ENCODE assay signal across 17 cellular contexts in the genomic region with DNA sequence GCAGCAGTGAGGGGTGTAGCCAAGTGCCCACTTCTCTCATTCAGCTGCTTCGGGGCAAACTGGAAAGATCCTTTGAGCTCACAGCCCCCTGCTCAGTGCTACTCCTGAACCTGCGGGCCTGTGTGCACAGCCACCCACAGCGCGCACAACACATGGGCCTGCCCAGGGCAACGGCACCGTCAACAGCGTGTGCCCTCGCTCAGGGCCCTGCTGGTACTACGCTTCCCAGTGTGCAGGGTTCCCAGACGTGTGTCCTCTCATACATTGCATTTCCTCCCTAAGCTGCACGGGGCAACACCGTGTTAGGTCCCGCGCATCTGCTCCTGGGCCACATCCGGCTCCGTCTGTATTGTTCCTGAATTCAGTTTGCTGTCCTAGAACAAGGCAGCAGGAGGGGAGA.
"Had no signal": no experiment of that assay in that cellular context is flagged by ENCODE, and none has a peak within 500 bp of the region (broad histone marks: within the 10 kb centered on the region; RNA-seq: fewer than 3 reads in every experiment).

No MANE protein-coding gene starts in this region.

- H3K9me3 ChIP-seq: breast epithelium, esophagus muscularis mucosa, tibial nerve had no signal

- H3K9me3 Mint-ChIP-seq: activated naive CD4-positive, alpha-beta T cell treated with anti-CD3 and anti-CD28 coated beads for 36 hours; activated naive CD8-positive, alpha-beta T cell treated with anti-CD3 and anti-CD28 coated beads, Interleukin-2, amount 50 U/mL, for 24 hours; activated T-helper 2 cell treated with anti-CD3 and anti-CD28 coated beads, Interferon-gamma antibody, Interleukin-2, Interleukin-4, amounts not matched to agents 10 μg/mL and 5 μg/mL and 100 μg/mL, durations not matched to agents 14 hours and 24 hours and 36 hours; mesothelial cell of epicardium; nephron progenitor cell; stimulated activated memory B cell treated with anti-CD40 and anti-IgM and Interleukin-4, amounts not matched to agents 10 μg/mL and 1 μg/mL and 100 μg/mL, for 72 hours had no signal

- H3K4me3 Mint-ChIP-seq: activated CD8-positive, alpha-beta memory T cell treated with anti-CD3 and anti-CD28 coated beads, Interleukin-2, amount 10 ng/mL, durations not matched to agents 7 days and 5 days; activated naive CD4-positive, alpha-beta T cell treated with anti-CD3 and anti-CD28 coated beads for 36 hours; activated naive CD8-positive, alpha-beta T cell treated with anti-CD3 and anti-CD28 coated beads, Interleukin-2, amount 50 U/mL, for 24 hours; mesothelial cell of epicardium; nephron progenitor cell; stimulated activated memory B cell treated with anti-CD40 and anti-IgM and Interleukin-4, amounts not matched to agents 10 μg/mL and 1 μg/mL and 100 μg/mL, for 72 hours had no signal

- ATAC-seq: activated CD8-positive, alpha-beta memory T cell treated with anti-CD3 and anti-CD28 coated beads, Interleukin-2, amount 10 ng/mL, durations not matched to agents 7 days and 5 days; activated naive CD8-positive, alpha-beta T cell treated with anti-CD3 and anti-CD28 coated beads, Interleukin-2, amount 50 U/mL, for 24 hours; stimulated activated memory B cell treated with anti-CD40 and anti-IgM and Interleukin-4, amounts not matched to agents 10 μg/mL and 1 μg/mL and 100 μg/mL, for 72 hours had no signal

- H3K27ac ChIP-seq: VCaP had no signal

- H3K27ac Mint-ChIP-seq: activated CD8-positive, alpha-beta memory T cell treated with anti-CD3 and anti-CD28 coated beads, Interleukin-2, amount 10 ng/mL, durations not matched to agents 7 days and 5 days; activated naive CD4-positive, alpha-beta T cell treated with anti-CD3 and anti-CD28 coated beads for 36 hours; activated naive CD8-positive, alpha-beta T cell treated with anti-CD3 and anti-CD28 coated beads, Interleukin-2, amount 50 U/mL, for 24 hours; activated T-helper 2 cell treated with anti-CD3 and anti-CD28 coated beads, Interferon-gamma antibody, Interleukin-2, Interleukin-4, amounts not matched to agents 10 μg/mL and 5 μg/mL and 100 μg/mL, durations not matched to agents 14 hours and 24 hours and 36 hours; mesothelial cell of epicardium; stimulated activated memory B cell treated with anti-CD40 and anti-IgM and Interleukin-4, amounts not matched to agents 10 μg/mL and 1 μg/mL and 100 μg/mL, for 72 hours had no signal

- H3K4me1 ChIP-seq: breast epithelium had no signal

- H3K27me3 Mint-ChIP-seq: activated CD8-positive, alpha-beta memory T cell treated with anti-CD3 and anti-CD28 coated beads, Interleukin-2, amount 10 ng/mL, durations not matched to agents 7 days and 5 days; activated naive CD8-positive, alpha-beta T cell treated with anti-CD3 and anti-CD28 coated beads, Interleukin-2, amount 50 U/mL, for 24 hours; stimulated activated memory B cell treated with anti-CD40 and anti-IgM and Interleukin-4, amounts not matched to agents 10 μg/mL and 1 μg/mL and 100 μg/mL, for 72 hours had no signal

- H3K4me3 ChIP-seq: breast epithelium, esophagus muscularis mucosa, tibial nerve had no signal

- H3K27me3 ChIP-seq: breast epithelium, esophagus muscularis mucosa, tibial nerve had no signal

- DNase-seq: activated CD4-positive, alpha-beta T cell treated with anti-CD3 and anti-CD28 coated beads, Interleukin-2, amount 50 U/mL, for 48 hours; activated CD8-positive, alpha-beta memory T cell treated with anti-CD3 and anti-CD28 coated beads, Interleukin-2, amount 10 ng/mL, durations not matched to agents 7 days and 5 days; activated naive CD4-positive, alpha-beta T cell treated with anti-CD3 and anti-CD28 coated beads for 36 hours; activated naive CD8-positive, alpha-beta T cell treated with anti-CD3 and anti-CD28 coated beads, Interleukin-2, amount 50 U/mL, for 24 hours; activated T-cell treated with anti-CD3 and anti-CD28 coated beads, Interleukin-2, amount 50 U/mL, for 1 hour; kidney glomerular epithelial cell; nephron progenitor cell; stimulated activated CD4-positive, alpha-beta T cell treated with anti-CD3 and anti-CD28 coated beads, Interleukin-2, amount 100 ng/mL, for 48 hours; substantia nigra; T1000 had no signal

- H3K36me3 ChIP-seq: breast epithelium had no signal

- H3K36me3 Mint-ChIP-seq: stimulated activated memory B cell treated with anti-CD40 and anti-IgM and Interleukin-4, amounts not matched to agents 10 μg/mL and 1 μg/mL and 100 μg/mL, for 72 hours had no signal
